In genomic region chr10:133150656-133151055, GRCh38 we compare ENCODE assay signal across 1 cellular context.
TF ChIP-seq lines count a peak whose summit lies in the region.

No MANE protein-coding gene starts in this region.

TF ChIP-seq in GM23338, 12 proteins besides CTCF, POLR2A, EP300 and RAD21 (continued from another document):
- TF ChIP-seq ZNF462 (CRISPR knock-in tag; IDR thresholded peaks at IDR 0.05) = no peak
- no peak for TF ChIP-seq NANOG (IDR thresholded peaks at IDR 0.05; ENCODE audit: borderline replicate concordance)
- TF ChIP-seq EZH2 (IDR thresholded peaks at IDR 0.05; ENCODE audit: low read depth, unreplicated experiment) = no peak
- no peak for TF ChIP-seq ZNF331 (CRISPR knock-in tag; IDR thresholded peaks at IDR 0.05; ENCODE audit: low read depth)
- TF ChIP-seq CREB1 (CRISPR knock-in tag; IDR thresholded peaks at IDR 0.05; ENCODE audit: low read depth) = no peak
- TF ChIP-seq POLR2AphosphoS5 (IDR thresholded peaks at IDR 0.05; ENCODE audit: low read depth) = no peak
- TF ChIP-seq REST (IDR thresholded peaks at IDR 0.05; ENCODE audit: unreplicated experiment) = no peak
- TF ChIP-seq ZNF114 (CRISPR knock-in tag; IDR thresholded peaks at IDR 0.05) = no peak
- no peak for TF ChIP-seq EZH2phosphoT487 (IDR thresholded peaks at IDR 0.05; ENCODE audit: unreplicated experiment)
